In the genomic region with DNA sequence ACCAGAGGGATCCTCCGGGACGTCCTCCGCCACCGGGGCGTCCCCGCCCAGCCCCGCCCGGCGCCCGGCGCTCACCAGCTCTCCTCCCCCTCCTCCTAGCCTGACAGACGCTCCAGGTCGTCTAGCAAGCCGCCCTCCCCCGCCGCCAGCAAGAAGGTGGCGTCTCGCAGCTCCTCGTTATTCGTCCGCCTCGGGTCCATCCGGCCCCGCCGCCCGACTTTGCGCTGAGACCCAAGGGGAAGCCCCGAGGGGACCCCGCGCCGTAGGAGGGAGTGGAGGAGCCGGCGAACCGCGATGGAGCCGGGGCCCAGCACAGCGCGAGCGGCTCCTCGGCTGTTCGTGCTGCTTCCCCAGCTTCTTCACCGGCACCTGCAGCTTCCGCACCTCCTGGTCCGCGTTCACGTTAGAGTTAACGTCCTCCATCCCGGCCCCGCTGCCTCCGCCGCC, we compare ENCODE assay signal across 8 cellular contexts. TPM values are rescaled to one million over a fixed set of nuclear protein-coding genes. Genes with fewer than 3 reads are reported as not detected.
DNase-seq lines count a peak whose midpoint lies in the region; ATAC-seq and TF ChIP-seq lines count a peak whose summit lies in the region.

No MANE protein-coding gene starts in this region.

- H3K27me3 ChIP-seq in DND-41 (ENCODE audit: insufficient read depth, low read length, poor library complexity) (no peaks in the 10 kb centered on the region), right cardiac atrium (ENCODE audit: control insufficient read depth, insufficient read depth) (no peaks in the 10 kb centered on the region)

- TF ChIP-seq CTCF in DND-41 (IDR thresholded peaks at IDR 0.05; ENCODE audit: borderline replicate concordance, extremely low read depth, low read length, poor library complexity, severe bottlenecking) (no peak), retinal pigment epithelial cell (conservative IDR thresholded peaks at IDR 0.05; ENCODE audit: low read depth, low read length) (no peak)

- H3K36me3 ChIP-seq in DND-41 (ENCODE audit: insufficient read depth, low read length), result peaks cover 31% of the 10 kb centered on the region

- H3K4me1 ChIP-seq in DND-41 (ENCODE audit: insufficient read depth, low read length) (peaks cover 17% of the 10 kb centered on the region), right cardiac atrium (ENCODE audit: control insufficient read depth, insufficient read depth, low read length) (no peaks in the 10 kb centered on the region)

- intact Hi-C loops in right cardiac atrium (cut with DNase I), result no loop called here

- H3K27ac ChIP-seq in DND-41 (ENCODE audit: low read length), result peak overlapping the region; percentile 82
- peak overlapping the region; percentile 66 for H3K27ac ChIP-seq in right cardiac atrium (ENCODE audit: low read length)

- DNase-seq in DND-41, result peak; percentile 69
- DNase-seq in HuH-7.5 (ENCODE audit: low spot score), result peak; percentile 90
- DNase-seq in T-helper 1 cell, result peak; percentile 48 to 76 (median 61)
- DNase-seq in amniotic stem cell (lab: John Stamatoyannopoulos, UW), result peak; percentile 43
- peak; percentile 59 to 86 (median 82) for DNase-seq in right cardiac atrium
- DNase-seq in retinal pigment epithelial cell (ENCODE audit: low read depth), result no peak
- no peak for DNase-seq in cerebellar nuclear complex (lab: John Stamatoyannopoulos, UW)

- peak overlapping the region; percentile 93 for H2AFZ ChIP-seq in DND-41 (ENCODE audit: low read depth, low read length)

- peak; percentile 58 for ATAC-seq in DND-41 (ENCODE audit: insufficient read depth, low read depth)
- ATAC-seq in GM21528 (IDR thresholded peaks at IDR 0.05; ENCODE audit: low FRiP score, unreplicated experiment), result peak; percentile 51
- ATAC-seq in right cardiac atrium, result peak; percentile 79 to 87

- H3K9ac ChIP-seq in DND-41 (ENCODE audit: low read depth, low read length), result peak overlapping the region; percentile 88

- H3K4me2 ChIP-seq in DND-41 (ENCODE audit: insufficient read depth, low read length), result peak overlapping the region; percentile 88

- H3K4me3 ChIP-seq in DND-41 (ENCODE audit: low read depth in 1 of 2, low read length in 2 of 2), result peak overlapping the region; percentile 79; a peak in 3 of 4 replicates
- peak overlapping the region; percentile 50 for H3K4me3 ChIP-seq in right cardiac atrium (ENCODE audit: low read length)
- H3K4me3 ChIP-seq in retinal pigment epithelial cell (ENCODE audit: low read length), result peak overlapping the region; percentile 70

- WGBS in right cardiac atrium, result under 1% methylated on average over 51 of the region's 51 CpGs

- H3K9me3 ChIP-seq in DND-41 (ENCODE audit: insufficient read depth, low read length, severe bottlenecking) (peaks cover 27% of the 10 kb centered on the region), right cardiac atrium (ENCODE audit: control insufficient read depth, low read length) (peaks cover 3% of the 10 kb centered on the region)

- peaks cover 29% of the 10 kb centered on the region for H3K79me2 ChIP-seq in DND-41 (ENCODE audit: insufficient read depth, low read length)

- no peaks in the 10 kb centered on the region for H4K20me1 ChIP-seq in DND-41 (ENCODE audit: insufficient read depth, low read length)

RNA-seq across cellular contexts. Expression of a gene that starts 26.3 kb away (rescaled TPM):
- 10 to 100 TPM; 12.3 to 20.1 (median 16.3) TPM for total RNA-seq in right cardiac atrium
- polyA plus RNA-seq in right cardiac atrium, result 35.2 TPM

RNA-seq across cellular contexts. Expression of a gene that starts 47.9 kb away (rescaled TPM):
- 1 to 10 TPM in 1 of 4 donors, under 1 TPM in 2, not detected in 1; 0.29 to 1.1 (median 0.46) TPM for total RNA-seq in right cardiac atrium
- polyA plus RNA-seq in right cardiac atrium, result 0.41 TPM

Comparison
In these comparisons a context has a peak if more than half of its experiments do, and no peak if none do; other contexts are left out.
1. DNase-seq: peak in DND-41 (single experiment), HuH-7.5 (single experiment), T-helper 1 cell (5 of 5), amniotic stem cell (single experiment) and right cardiac atrium (3 of 3); none in retinal pigment epithelial cell (single experiment) and cerebellar nuclear complex (0 of 2).
2. Peak in every context shown above with its lines, with median percentiles within 50 percentile points of each other: ATAC-seq and H3K4me3 ChIP-seq.